Comparison of ENCODE assay signal across 9 cellular contexts in genomic region chr15:29805043-29805707, GRCh38. TPM values are rescaled to one million over a fixed set of nuclear protein-coding genes. Genes with fewer than 3 reads are reported as not detected.
DNase-seq lines count a peak whose midpoint lies in the region; TF ChIP-seq lines count a peak whose summit lies in the region.
"Had no signal": no experiment of that assay in that cellular context is flagged by ENCODE, and none has a peak within 500 bp of the region (broad histone marks: within the 10 kb centered on the region; RNA-seq: fewer than 3 reads in every experiment).

No MANE protein-coding gene starts in this region.

- in situ Hi-C loops in SK-MEL-5 (cut with HindIII; ENCODE audit: low pct_unique_long_range_greater_than_20kb, low sequenced_read_pairs): no loop called here

- no peak for TF ChIP-seq CTCF in fibroblast of pulmonary artery (IDR thresholded peaks at IDR 0.05; ENCODE audit: low read length, missing control alignments)

- H3K4me3 ChIP-seq in fibroblast of pulmonary artery (replicated peaks; ENCODE audit: low read depth, low read length): peak overlapping the region; percentile 19

- DNase-seq in AG08395 (ENCODE audit: low spot score) (peak; percentile 76), SK-MEL-5 (ENCODE audit: low read depth, low spot score) (peak; percentile 94), fibroblast of pulmonary artery (ENCODE audit: low read depth) (peak; percentile 91), mucosa of gallbladder (ENCODE audit: low spot score) (peak; percentile 59), HuH-7 (ENCODE audit: low spot score) (no peak), SK-N-DZ (ENCODE audit: low spot score) (no peak), NCI-H510A treated with DMSO at 0.1 percent for 48 hours (lab: John Stamatoyannopoulos, UW) (no peak)
- DNase-seq in stimulated activated CD8-positive, alpha-beta memory T cell treated with anti-CD3 and anti-CD28 coated beads, Interleukin-4, amount 100 ng/mL, for 48 hours: no peak

RNA-seq across cellular contexts. Expression of gene TJP1, which starts 17.1 kb away (rescaled TPM):
- total RNA-seq in SK-MEL-5 (2014; rRNA removed; shearing (Covaris generic)): 19.5 and 21.7 TPM in 2 replicates
- polyA plus RNA-seq in SK-MEL-5 (2015; cell fraction: cytosol; rRNA removed): 34.9 and 46.3 TPM in 2 replicates
- polyA plus RNA-seq in SK-MEL-5 (2015; cell fraction: nucleus; rRNA removed): 36.3 and 43.2 TPM in 2 replicates
- 105 TPM for total RNA-seq in mucosa of gallbladder
- polyA plus RNA-seq in SK-N-DZ (2014; cell fraction: cytosol; rRNA removed): 11.2 and 12.7 TPM in 2 replicates
- polyA plus RNA-seq in SK-N-DZ (2014; cell fraction: nucleus; rRNA removed): 8.0 and 10.0 TPM in 2 replicates
- total RNA-seq: T-helper 1 cell treated with Interleukin-12 subunit alpha and Interleukin-12 subunit beta and Interleukin-4 antibody, amounts not matched to agents 30 ng/mL and 1 ng/mL, for 36 hours had no signal

Comparison
In these comparisons a context has a peak if more than half of its experiments do, and no peak if none do; other contexts are left out.
1. DNase-seq: peak in AG08395 (single experiment), SK-MEL-5 (single experiment), fibroblast of pulmonary artery (single experiment) and mucosa of gallbladder (single experiment); none in HuH-7 (single experiment), SK-N-DZ (single experiment), NCI-H510A treated with DMSO at 0.1 percent for 48 hours (single experiment) and stimulated activated CD8-positive, alpha-beta memory T cell treated with anti-CD3 and anti-CD28 coated beads, Interleukin-4, amount 100 ng/mL, for 48 hours (single experiment).